Comparison of ENCODE assay signal across 9 cellular contexts in the genomic region with DNA sequence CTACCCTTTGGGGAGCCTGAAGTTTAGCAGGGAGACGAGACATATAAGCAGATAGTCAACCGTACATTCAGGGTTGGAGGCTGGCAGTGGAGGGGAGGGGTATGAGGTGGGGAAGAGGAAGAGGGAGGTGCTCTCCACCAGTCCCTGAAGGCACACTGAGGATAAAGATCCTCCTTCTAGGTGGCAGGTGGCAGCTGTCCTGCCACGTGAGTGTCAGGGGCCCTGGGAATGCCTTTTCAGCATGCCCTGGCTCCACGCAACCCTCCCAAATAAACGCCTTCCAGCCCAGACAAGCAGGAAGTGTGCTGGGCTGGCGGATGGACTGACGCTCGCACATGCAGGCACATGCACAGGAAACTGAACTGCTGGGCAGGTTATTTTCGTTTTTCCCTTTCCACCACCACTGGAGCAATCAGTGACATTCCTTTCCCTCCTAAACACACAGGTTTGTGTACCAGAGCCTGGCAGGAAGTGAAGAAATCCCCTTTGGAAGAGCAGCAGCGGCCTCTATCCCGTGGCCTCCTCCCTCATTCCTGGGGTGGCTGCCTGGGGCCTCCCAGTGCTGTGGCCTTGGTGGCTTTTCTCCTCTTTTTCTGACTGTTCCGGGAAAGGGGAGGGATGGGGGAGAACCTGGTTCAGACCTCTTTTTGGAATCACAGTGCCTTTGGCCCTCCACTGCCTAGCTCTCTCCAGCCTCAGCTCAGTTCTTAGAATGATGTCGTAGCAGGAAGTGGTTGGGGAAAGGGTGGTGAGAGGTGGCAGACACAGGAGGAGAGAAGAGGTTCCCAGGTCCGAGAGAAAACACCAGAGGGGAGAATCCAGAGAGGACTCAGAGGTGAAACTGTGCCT.
DNase-seq lines count a peak whose midpoint lies in the region; ATAC-seq, FAIRE-seq and TF ChIP-seq lines count a peak whose summit lies in the region.
"Had no signal": no experiment of that assay in that cellular context is flagged by ENCODE, and none has a peak within 500 bp of the region (broad histone marks: within the 10 kb centered on the region; RNA-seq: fewer than 3 reads in every experiment).

No MANE protein-coding gene starts in this region.

- BruUV-seq in K562 (replicated peaks; lab: Mats Ljungman, UMichigan), result no TSS peak

- 43% methylated on average over 9 of the region's 14 CpGs for WGBS in K562 (ENCODE audit: insufficient coverage, low coverage, missing lambda C conversion rate)
- WGBS in lung, 2 donors, result 8 to 10% methylated on average over 14 of the region's 14 CpGs

- H3K36me3 ChIP-seq in CD4-positive, CD25-positive, alpha-beta regulatory T cell (ENCODE audit: control insufficient read depth, insufficient read depth, low read length), result no peaks in the 10 kb centered on the region
- H3K36me3 ChIP-seq in K562 (ENCODE audit: control insufficient read depth, insufficient read depth, low read length) (no peaks in the 10 kb centered on the region), lung (ENCODE audit: control insufficient read depth in 2 of 2, insufficient read depth in 2 of 2, low read length in 2 of 2) (no peaks in the 10 kb centered on the region), stomach smooth muscle (ENCODE audit: control insufficient read depth in 2 of 2, insufficient read depth in 2 of 2, low read length in 2 of 2) (no peaks in the 10 kb centered on the region)

- H3K9ac ChIP-seq in K562 (ENCODE audit: insufficient read depth in 1 of 2, low read depth in 2 of 2, low read length in 2 of 2) (no peak overlapping the region), stomach smooth muscle (ENCODE audit: low read length in 2 of 2) (no peak overlapping the region)

- intact Hi-C loops in K562 (cut with micrococcal nuclease), result no loop called here

- peak overlapping the region; percentile 7 to 87 (median 51) for H3K4me3 Mint-ChIP-seq in CD4-positive, CD25-positive, alpha-beta regulatory T cell
- H3K4me3 Mint-ChIP-seq: activated B cell treated with CpG ODN at 0.5 μM for 24 hours had no signal

- CTCF ChIA-PET in K562 (lab: Yijun Ruan, JAX; ENCODE audit: low intra/inter-chr PET ratio), result no interaction called here

- H3K4me3 ChIP-seq in CD4-positive, CD25-positive, alpha-beta regulatory T cell (ENCODE audit: low read depth, low read length), result peak overlapping the region; percentile 68
- H3K4me3 ChIP-seq in K562, result no peak overlapping the region
- H3K4me3 ChIP-seq in lung, result no peak overlapping the region
- H3K4me3 ChIP-seq in stomach smooth muscle (ENCODE audit: low read length in 2 of 2), result no peak overlapping the region

- H3K27me3 Mint-ChIP-seq in CD4-positive, CD25-positive, alpha-beta regulatory T cell, result no peaks in the 10 kb centered on the region
- H3K27me3 Mint-ChIP-seq: activated B cell treated with CpG ODN at 0.5 μM for 24 hours had no signal

- peak overlapping the region; percentile 70 for H2AFZ ChIP-seq in K562 (ENCODE audit: low read depth, low read length)

- ATAC-seq in CD4-positive, CD25-positive, alpha-beta regulatory T cell (ENCODE audit: low read depth in 2 of 2), result peak; percentile 64 to 81
- ATAC-seq in K562, result no peak
- ATAC-seq in lung (ENCODE audit: insufficient read depth, low FRiP score), result peak; percentile 79
- ATAC-seq in HG02938 (IDR thresholded peaks at IDR 0.05; ENCODE audit: unreplicated experiment), result no peak

- H3K9me3 Mint-ChIP-seq in CD4-positive, CD25-positive, alpha-beta regulatory T cell, result peaks cover 0 to 6% (median 0%) of the 10 kb centered on the region in 7 donors

- POLR2A ChIA-PET in K562 (lab: Yijun Ruan, JAX), result no interaction called here

- no peak for TF ChIP-seq POLR2A in K562 (conservative IDR thresholded peaks at IDR 0.05)

- FAIRE-seq in K562 (lab: Jason Lieb, UNC), result no peak

- H3K4me1 Mint-ChIP-seq in CD4-positive, CD25-positive, alpha-beta regulatory T cell, result peaks cover 5 to 26% (median 10%) of the 10 kb centered on the region in 4 donors

- no peak overlapping the region for H3K4me2 ChIP-seq in K562 (ENCODE audit: insufficient read depth, low read length)

- H3K4me1 ChIP-seq in CD4-positive, CD25-positive, alpha-beta regulatory T cell (ENCODE audit: control insufficient read depth, insufficient read depth, low read length, poor library complexity, severe bottlenecking), result peaks cover 12% of the 10 kb centered on the region
- H3K4me1 ChIP-seq in K562 (replicated peaks in 1 of 2; ENCODE audit: control insufficient read depth in 2 of 2, insufficient read depth in 2 of 2, low read length in 2 of 2) (peaks cover 0 to 8% of the 10 kb centered on the region in 2 experiments; a peak in 4 of 5 replicates), lung (ENCODE audit: control insufficient read depth in 2 of 2, insufficient read depth in 2 of 2, low read length in 2 of 2) (peaks cover 4 to 7% of the 10 kb centered on the region in 2 donors), stomach smooth muscle (ENCODE audit: control insufficient read depth, insufficient read depth, low read length) (peaks cover 6% of the 10 kb centered on the region)

- TF ChIP-seq CTCF in K562 (IDR thresholded peaks at IDR 0.05 in 2 of 3, conservative IDR thresholded peaks at IDR 0.05 in 1 of 3; ENCODE audit: insufficient read depth in 2 of 3, low read depth in 1 of 3, low read length in 3 of 3) (no peak), lung (IDR thresholded peaks at IDR 0.05; ENCODE audit: control extremely low read depth, extremely low read depth) (no peak)

- DNase-seq in CD4-positive, CD25-positive, alpha-beta regulatory T cell, result peak in 2 of 3 donors; percentile 9 to 81
- DNase-seq in RPMI7951 (ENCODE audit: low read depth) (peak; percentile 77), K562 (ENCODE audit: extremely low read depth in 1 of 4, low spot score in 3 of 4) (no peak), lung (ENCODE audit: low spot score) (peak; percentile 54), NCI-H2081 (lab: John Stamatoyannopoulos, UW) (no peak), NCI-H1105 treated with DMSO at 0.1 percent for 48 hours (lab: John Stamatoyannopoulos, UW) (no peak)
- DNase-seq: activated B cell treated with CpG ODN at 0.5 μM for 24 hours had no signal

- no peaks in the 10 kb centered on the region for H3K36me3 Mint-ChIP-seq in CD4-positive, CD25-positive, alpha-beta regulatory T cell

- no peaks in the 10 kb centered on the region for H3K27me3 ChIP-seq in CD4-positive, CD25-positive, alpha-beta regulatory T cell (ENCODE audit: control insufficient read depth, insufficient read depth, low read length)
- no peaks in the 10 kb centered on the region for H3K27me3 ChIP-seq in K562 (ENCODE audit: control insufficient read depth in 2 of 2, insufficient read depth in 2 of 2, low read length in 2 of 2)
- no peaks in the 10 kb centered on the region for H3K27me3 ChIP-seq in lung (ENCODE audit: control insufficient read depth, insufficient read depth)
- no peaks in the 10 kb centered on the region for H3K27me3 ChIP-seq in stomach smooth muscle (ENCODE audit: control insufficient read depth in 1 of 2, insufficient read depth in 2 of 2, low read length in 2 of 2)

- H3K27ac Mint-ChIP-seq in CD4-positive, CD25-positive, alpha-beta regulatory T cell, result peak overlapping the region; percentile 95 to 98 (median 96)
- H3K27ac Mint-ChIP-seq: activated B cell treated with CpG ODN at 0.5 μM for 24 hours had no signal

- H4K20me1 ChIP-seq in K562 (replicated peaks; ENCODE audit: control insufficient read depth, insufficient read depth, low read length), result no peaks in the 10 kb centered on the region

- TF ChIP-seq EP300 in K562 (IDR thresholded peaks at IDR 0.05; ENCODE audit: low read length), result no peak

- no peaks in the 10 kb centered on the region for H3K9me3 ChIP-seq in CD4-positive, CD25-positive, alpha-beta regulatory T cell (ENCODE audit: control insufficient read depth in 2 of 2, low read length in 2 of 2)
- H3K9me3 ChIP-seq in K562 (replicated peaks; ENCODE audit: control insufficient read depth, insufficient read depth, low read depth, low read length) (no peaks in the 10 kb centered on the region), lung (ENCODE audit: control insufficient read depth in 2 of 2, insufficient read depth in 1 of 2, low read length in 1 of 2) (no peaks in the 10 kb centered on the region), stomach smooth muscle (ENCODE audit: control insufficient read depth in 2 of 2, low read length in 2 of 2) (peaks cover 0 to 7% of the 10 kb centered on the region in 2 donors)

- no peaks in the 10 kb centered on the region for H3K79me2 ChIP-seq in K562 (ENCODE audit: control insufficient read depth, insufficient read depth, low read length)

- H3K9me1 ChIP-seq in K562 (ENCODE audit: control insufficient read depth, insufficient read depth, low read length), result no peaks in the 10 kb centered on the region

- TF ChIP-seq RAD21 in K562 (CRISPR knock-in tag; conservative IDR thresholded peaks at IDR 0.05 in 1 of 2, IDR thresholded peaks at IDR 0.05 in 1 of 2), result no peak

- H3K27ac ChIP-seq in CD4-positive, CD25-positive, alpha-beta regulatory T cell (ENCODE audit: insufficient read depth, low read length, poor library complexity, severe bottlenecking), result peak overlapping the region; percentile 56
- H3K27ac ChIP-seq in K562 (ENCODE audit: extremely low read depth, low read depth, low read length), result no peak overlapping the region
- H3K27ac ChIP-seq in lung (ENCODE audit: low read depth in 1 of 2, low read length in 1 of 2), result peak overlapping the region; percentile 53 to 71
- H3K27ac ChIP-seq in stomach smooth muscle (ENCODE audit: low read length), result peak overlapping the region; percentile 46

- in situ Hi-C loops in K562 (cut with MboI), result no loop called here

TF ChIP-seq in K562, 482 proteins besides CTCF, POLR2A, EP300 and RAD21 (continues in another document):
- TF ChIP-seq, protein P1, sequence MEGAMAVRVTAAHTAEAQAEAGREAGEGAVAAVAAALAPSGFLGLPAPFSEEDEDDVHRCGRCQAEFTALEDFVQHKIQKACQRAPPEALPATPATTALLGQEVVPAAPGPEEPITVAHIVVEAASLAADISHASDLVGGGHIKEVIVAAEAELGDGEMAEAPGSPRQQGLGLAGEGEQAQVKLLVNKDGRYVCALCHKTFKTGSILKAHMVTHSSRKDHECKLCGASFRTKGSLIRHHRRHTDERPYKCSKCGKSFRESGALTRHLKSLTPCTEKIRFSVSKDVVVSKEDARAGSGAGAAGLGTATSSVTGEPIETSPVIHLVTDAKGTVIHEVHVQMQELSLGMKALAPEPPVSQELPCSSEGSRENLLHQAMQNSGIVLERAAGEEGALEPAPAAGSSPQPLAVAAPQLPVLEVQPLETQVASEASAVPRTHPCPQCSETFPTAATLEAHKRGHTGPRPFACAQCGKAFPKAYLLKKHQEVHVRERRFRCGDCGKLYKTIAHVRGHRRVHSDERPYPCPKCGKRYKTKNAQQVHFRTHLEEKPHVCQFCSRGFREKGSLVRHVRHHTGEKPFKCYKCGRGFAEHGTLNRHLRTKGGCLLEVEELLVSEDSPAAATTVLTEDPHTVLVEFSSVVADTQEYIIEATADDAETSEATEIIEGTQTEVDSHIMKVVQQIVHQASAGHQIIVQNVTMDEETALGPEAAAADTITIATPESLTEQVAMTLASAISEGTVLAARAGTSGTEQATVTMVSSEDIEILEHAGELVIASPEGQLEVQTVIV (CRISPR knock-in tag; IDR thresholded peaks at IDR 0.05; ENCODE audit: borderline replicate concordance), result no peak
- TF ChIP-seq, protein P2, sequence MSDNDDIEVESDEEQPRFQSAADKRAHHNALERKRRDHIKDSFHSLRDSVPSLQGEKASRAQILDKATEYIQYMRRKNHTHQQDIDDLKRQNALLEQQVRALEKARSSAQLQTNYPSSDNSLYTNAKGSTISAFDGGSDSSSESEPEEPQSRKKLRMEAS (CRISPR knock-in tag; IDR thresholded peaks at IDR 0.05), result 0 out of 2 replicates have a peak, but pooled peaks have one; percentile 12

Comparison
In these comparisons a context has a peak if more than half of its experiments do, and no peak if none do; other contexts are left out.
1. ATAC-seq: peak in CD4-positive, CD25-positive, alpha-beta regulatory T cell (2 of 2) and lung (single experiment); none in K562 (single experiment) and HG02938 (single experiment).
2. DNase-seq: peak in CD4-positive, CD25-positive, alpha-beta regulatory T cell (2 of 3), RPMI7951 (single experiment) and lung (single experiment); none in K562 (0 of 4), NCI-H2081 (0 of 2) and NCI-H1105 treated with DMSO at 0.1 percent for 48 hours (single experiment).